ENCODE assay signal across 8 cellular contexts in the genomic region with DNA sequence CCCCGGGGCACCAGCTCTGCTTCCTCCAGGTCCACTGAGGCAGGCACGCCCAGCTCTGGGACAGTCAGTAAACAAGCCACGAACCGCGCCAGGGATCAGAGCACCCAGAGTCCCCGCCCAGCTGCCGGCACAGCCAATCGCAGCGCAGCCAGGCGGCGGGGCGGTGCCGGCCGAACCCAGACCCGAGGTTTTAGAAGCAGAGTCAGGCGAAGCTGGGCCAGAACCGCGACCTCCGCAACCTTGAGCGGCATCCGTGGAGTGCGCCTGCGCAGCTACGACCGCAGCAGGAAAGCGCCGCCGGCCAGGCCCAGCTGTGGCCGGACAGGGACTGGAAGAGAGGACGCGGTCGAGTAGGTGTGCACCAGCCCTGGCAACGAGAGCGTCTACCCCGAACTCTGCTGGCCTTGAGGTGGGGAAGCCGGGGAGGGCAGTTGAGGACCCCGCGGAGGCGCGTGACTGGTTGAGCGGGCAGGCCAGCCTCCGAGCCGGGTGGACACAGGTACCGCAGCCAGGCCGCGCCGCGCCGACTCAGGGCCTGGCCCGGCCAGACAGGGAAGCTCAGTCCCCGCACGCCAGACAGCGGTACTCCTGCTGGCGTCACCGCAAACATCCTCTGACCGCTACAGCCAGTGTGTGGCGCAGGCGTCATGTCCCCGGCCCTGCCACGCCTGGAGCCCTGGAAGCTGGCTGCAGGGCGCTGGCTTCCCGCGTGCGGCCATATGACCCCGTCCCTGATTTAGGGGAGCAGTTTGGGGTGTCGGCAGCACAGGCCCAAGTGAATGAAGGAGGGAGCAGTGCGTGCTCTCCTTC. TPM values are rescaled to one million over a fixed set of nuclear protein-coding genes. Genes with fewer than 3 reads are reported as not detected.
DNase-seq lines count a peak whose midpoint lies in the region; ATAC-seq and TF ChIP-seq lines count a peak whose summit lies in the region.

A gene (plus strand): TSS at position 220 of the 810 bp plus-strand sequence. CDS start 1,485 bp downstream, outside the sequence.

- no peaks in the 10 kb centered on the region for H3K9me3 ChIP-seq in RWPE2 (ENCODE audit: severe bottlenecking)
- no peaks in the 10 kb centered on the region for H3K9me3 ChIP-seq in stomach smooth muscle (ENCODE audit: control insufficient read depth in 2 of 2, low read length in 2 of 2)

- intact Hi-C loops in natural killer cell (cut with micrococcal nuclease) = no loop called here

- peaks cover 5% of the 10 kb centered on the region for H3K36me3 Mint-ChIP-seq in activated naive CD4-positive, alpha-beta T cell treated with anti-CD3 and anti-CD28 coated beads, Interleukin-2, amount 50 U/mL, for 24 hours
- H3K36me3 Mint-ChIP-seq in natural killer cell = no peaks in the 10 kb centered on the region

- H3K27ac ChIP-seq in RWPE2 (ENCODE audit: poor library complexity, severe bottlenecking) = peak within 1 kb of the TSS; percentile 42
- H3K27ac ChIP-seq in stomach smooth muscle (ENCODE audit: low read length) = peak within 1 kb of the TSS; percentile 93

- POLR2A ChIA-PET in BJ (lab: Charles Lee) = interaction anchor here (0.6 kb wide), 1 partner anchor 320 kb away, joined by 5 read pairs; no protein-coding TSS in a partner anchor

- TF ChIP-seq CTCF in BJ (IDR thresholded peaks at IDR 0.05; ENCODE audit: insufficient read depth, low read depth, low read length) (peak; percentile 33), RWPE2 (IDR thresholded peaks at IDR 0.05; ENCODE audit: poor library complexity, severe bottlenecking) (peak; percentile 35), natural killer cell (IDR thresholded peaks at IDR 0.05) (no peak)

- DNase-seq in BJ (ENCODE audit: low read depth) (peak; percentile 52), HK-2 (ENCODE audit: unreplicated experiment) (peak; percentile 81), RWPE2 (ENCODE audit: low spot score) (peak; percentile 73), foreskin melanocyte (peak; percentile 78), natural killer cell (no peak)

- H3K4me1 Mint-ChIP-seq in activated naive CD4-positive, alpha-beta T cell treated with anti-CD3 and anti-CD28 coated beads, Interleukin-2, amount 50 U/mL, for 24 hours = peaks cover 44% of the 10 kb centered on the region
- H3K4me1 Mint-ChIP-seq in natural killer cell = peaks cover 8 to 11% of the 10 kb centered on the region in 2 donors

- H3K36me3 ChIP-seq in BJ (ENCODE audit: control insufficient read depth, insufficient read depth, low read length) (peaks cover 9% of the 10 kb centered on the region), RWPE2 (ENCODE audit: low read depth) (peaks cover 34% of the 10 kb centered on the region), stomach smooth muscle (ENCODE audit: control insufficient read depth in 2 of 2, insufficient read depth in 2 of 2, low read length in 2 of 2) (peaks cover 30 to 32% of the 10 kb centered on the region in 2 donors)

- CTCF ChIA-PET in BJ (lab: Yijun Ruan, JAX) = interaction anchor here (0.9 to 3.6 kb wide), 8 partner anchors 11 to 100 kb away, joined by 3 to 23 read pairs (median 4); no protein-coding TSS in a partner anchor

- H3K4me1 ChIP-seq in RWPE2 (ENCODE audit: insufficient read depth, poor library complexity, severe bottlenecking) (peaks cover 6% of the 10 kb centered on the region), stomach smooth muscle (ENCODE audit: control insufficient read depth, insufficient read depth, low read length) (peaks cover 23% of the 10 kb centered on the region)

- H3K4me3 Mint-ChIP-seq in activated naive CD4-positive, alpha-beta T cell treated with anti-CD3 and anti-CD28 coated beads, Interleukin-2, amount 50 U/mL, for 24 hours = peak within 1 kb of the TSS; percentile 93
- peak within 1 kb of the TSS; percentile 77 for H3K4me3 Mint-ChIP-seq in natural killer cell

- H3K9me3 Mint-ChIP-seq in activated naive CD4-positive, alpha-beta T cell treated with anti-CD3 and anti-CD28 coated beads, Interleukin-2, amount 50 U/mL, for 24 hours = no peaks in the 10 kb centered on the region
- no peaks in the 10 kb centered on the region for H3K9me3 Mint-ChIP-seq in natural killer cell

- H3K27ac Mint-ChIP-seq in activated naive CD4-positive, alpha-beta T cell treated with anti-CD3 and anti-CD28 coated beads, Interleukin-2, amount 50 U/mL, for 24 hours = peak within 1 kb of the TSS; percentile 96
- peak within 1 kb of the TSS in 1 of 2 donors; percentile 77 for H3K27ac Mint-ChIP-seq in natural killer cell

- H3K27me3 ChIP-seq in BJ (ENCODE audit: control insufficient read depth, insufficient read depth, low read length) (no peaks in the 10 kb centered on the region), RWPE2 (ENCODE audit: insufficient read depth, poor library complexity, severe bottlenecking) (no peaks in the 10 kb centered on the region), stomach smooth muscle (ENCODE audit: control insufficient read depth in 1 of 2, insufficient read depth in 2 of 2, low read length in 2 of 2) (no peaks in the 10 kb centered on the region)

- no peaks in the 10 kb centered on the region for H3K27me3 Mint-ChIP-seq in activated naive CD4-positive, alpha-beta T cell treated with anti-CD3 and anti-CD28 coated beads, Interleukin-2, amount 50 U/mL, for 24 hours
- H3K27me3 Mint-ChIP-seq in natural killer cell (ENCODE audit: low read depth in 2 of 2) = peaks cover 34 to 46% of the 10 kb centered on the region in 2 donors

- ATAC-seq in RWPE2 (ENCODE audit: low read depth) (peak; percentile 82), natural killer cell (peak; percentile 29 to 67 (median 55)), HG03520 (IDR thresholded peaks at IDR 0.05; ENCODE audit: unreplicated experiment) (no peak)

- H3K9ac ChIP-seq in stomach smooth muscle (ENCODE audit: low read length in 2 of 2) = peak within 1 kb of the TSS; percentile 88 to 95

- peak within 1 kb of the TSS; percentile 77 for H3K4me3 ChIP-seq in BJ (ENCODE audit: low read depth, low read length)
- H3K4me3 ChIP-seq in RWPE2 (ENCODE audit: severe bottlenecking) = peak within 1 kb of the TSS; percentile 52
- H3K4me3 ChIP-seq in stomach smooth muscle (ENCODE audit: low read length in 2 of 2) = peak within 1 kb of the TSS; percentile 88 to 93

RNA-seq across cellular contexts. Expression of the gene that starts here (rescaled TPM):
- 146 and 200 TPM in 2 replicates for polyA plus RNA-seq in BJ (2011; rRNA removed)
- polyA minus RNA-seq in BJ (2011; rRNA and poly(A)+ RNA removed) = 22.7 and 36.6 TPM in 2 replicates
- 1 to 10 TPM; 1.2 to 4.4 (median 1.2) TPM for total RNA-seq in natural killer cell
